In the genomic region with DNA sequence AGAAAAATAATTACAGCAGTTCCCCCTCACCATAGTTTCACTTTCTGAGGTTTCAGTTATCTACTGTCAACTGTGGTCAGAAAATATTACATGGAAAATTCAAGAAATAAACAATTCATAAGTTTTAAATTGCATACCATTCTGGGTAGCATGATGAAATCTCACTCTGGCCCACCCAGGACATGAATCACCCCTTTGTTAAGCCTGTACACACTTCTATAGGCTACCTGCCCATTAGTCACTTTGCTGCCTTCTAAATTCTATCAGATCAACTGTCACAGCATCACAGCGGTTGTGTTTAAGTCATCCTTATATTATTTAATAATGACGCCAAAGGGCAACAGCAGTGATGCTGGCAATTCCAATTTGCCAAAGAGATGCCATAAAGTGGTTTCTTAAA, we compare ENCODE assay signal across 13 cellular contexts.
DNase-seq lines count a peak whose midpoint lies in the region; ATAC-seq and TF ChIP-seq lines count a peak whose summit lies in the region.
"Had no signal": no experiment of that assay in that cellular context is flagged by ENCODE, and none has a peak within 500 bp of the region (broad histone marks: within the 10 kb centered on the region; RNA-seq: fewer than 3 reads in every experiment).

No MANE protein-coding gene starts in this region.

- H3K4me3 ChIP-seq in PC-9 (no peak overlapping the region), mammary epithelial cell (replicated peaks in 1 of 3; ENCODE audit: insufficient read depth in 1 of 3, low read depth in 2 of 3, low read length in 3 of 3) (no peak overlapping the region)

- intact Hi-C loops in PC-9 (cut with micrococcal nuclease; ENCODE audit: unreplicated experiment) = no loop called here
- intact Hi-C loops in mammary epithelial cell (cut with micrococcal nuclease) = no loop called here

- H4K20me1 ChIP-seq in PC-9 (ENCODE audit: insufficient read depth) (no peaks in the 10 kb centered on the region), mammary epithelial cell (ENCODE audit: insufficient read depth, low read length) (no peaks in the 10 kb centered on the region)

- H3K4me1 Mint-ChIP-seq in stimulated activated naive CD8-positive, alpha-beta T cell treated with anti-CD3 and anti-CD28 coated beads, Interleukin-15, amount 100 ng/mL, for 72 hours = peaks cover 53% of the 10 kb centered on the region
- peaks cover 6% of the 10 kb centered on the region for H3K4me1 Mint-ChIP-seq in stimulated activated memory B cell treated with anti-CD40 and anti-IgM and Interleukin-4, amounts not matched to agents 10 μg/mL and 1 μg/mL and 100 μg/mL, for 72 hours

- 50% methylated on average over 2 of the region's 2 CpGs for WGBS in mammary epithelial cell (ENCODE audit: low coverage, missing lambda C conversion rate)

- H3K27me3 ChIP-seq in PC-9 (ENCODE audit: insufficient read depth, low read depth) = no peaks in the 10 kb centered on the region
- H3K27me3 ChIP-seq in mammary epithelial cell (ENCODE audit: insufficient read depth, low read length) = no peaks in the 10 kb centered on the region

- H3K27ac Mint-ChIP-seq in stimulated activated naive CD8-positive, alpha-beta T cell treated with anti-CD3 and anti-CD28 coated beads, Interleukin-15, amount 100 ng/mL, for 72 hours = peak overlapping the region; percentile 91 to 95
- H3K27ac Mint-ChIP-seq in stimulated activated memory B cell treated with anti-CD40 and anti-IgM and Interleukin-4, amounts not matched to agents 10 μg/mL and 1 μg/mL and 100 μg/mL, for 72 hours = no peak overlapping the region
- H3K27ac Mint-ChIP-seq: CD4-positive, alpha-beta T cell; T-cell had no signal

- peaks cover 4% of the 10 kb centered on the region; the same call in 1 of the 2 replicates for H3K9me2 ChIP-seq in PC-9 (ENCODE audit: insufficient read depth)

- H3K9ac ChIP-seq in mammary epithelial cell (ENCODE audit: insufficient read depth, low read length) = no peak overlapping the region
- H3K9ac ChIP-seq: parathyroid adenoma had no signal

- H3K4me2 ChIP-seq in PC-9 (0 out of 2 replicates have a peak overlapping the region, but pooled peaks have one; percentile 17), mammary epithelial cell (ENCODE audit: insufficient read depth, low read depth, low read length) (peak overlapping the region; percentile 48)

- dilution Hi-C loops in mammary epithelial cell (cut with HindIII; ENCODE audit: low sequenced_read_pairs) = no loop called here

- TF ChIP-seq CTCF in PC-9 (conservative IDR thresholded peaks at IDR 0.05) (no peak), mammary epithelial cell (conservative IDR thresholded peaks at IDR 0.05 in 1 of 2, IDR thresholded peaks at IDR 0.05 in 1 of 2; ENCODE audit: extremely low read depth in 1 of 2, insufficient read depth in 1 of 2, low read depth in 1 of 2, low read length in 2 of 2) (no peak)

- H3K27ac ChIP-seq in PC-9 (peak overlapping the region; percentile 52), mammary epithelial cell (ENCODE audit: insufficient read depth, low read depth, low read length) (peak overlapping the region; percentile 61)
- H3K27ac ChIP-seq: parathyroid adenoma had no signal

- ATAC-seq in stimulated activated naive CD8-positive, alpha-beta T cell treated with anti-CD3 and anti-CD28 coated beads, Interleukin-15, amount 100 ng/mL, for 72 hours = peak; percentile 90
- ATAC-seq in stimulated activated memory B cell treated with anti-CD40 and anti-IgM and Interleukin-4, amounts not matched to agents 10 μg/mL and 1 μg/mL and 100 μg/mL, for 72 hours = no peak
- no peak for ATAC-seq in HG03439 (IDR thresholded peaks at IDR 0.05; ENCODE audit: unreplicated experiment)
- ATAC-seq: T-cell had no signal

- in situ Hi-C loops in mammary epithelial cell (cut with MboI; ENCODE audit: low sequenced_read_pairs in 2 of 2) = no loop called here

- H3K79me2 ChIP-seq in PC-9 (ENCODE audit: low read depth) (no peaks in the 10 kb centered on the region), mammary epithelial cell (ENCODE audit: insufficient read depth, low read length) (no peaks in the 10 kb centered on the region)
- H3K79me2 ChIP-seq: parathyroid adenoma had no signal

- H3K4me1 ChIP-seq in PC-9 (replicated peaks; ENCODE audit: insufficient read depth) (peaks cover 9% of the 10 kb centered on the region; the same call in 1 of the 2 replicates), mammary epithelial cell (ENCODE audit: insufficient read depth, low read length) (peaks cover 6% of the 10 kb centered on the region)
- H3K4me1 ChIP-seq: parathyroid adenoma had no signal

- no TSS peak for BruUV-seq in PC-9 (replicated peaks; lab: Mats Ljungman, UMichigan)
- no TSS peak for BruUV-seq in mammary epithelial cell (replicated peaks; lab: Mats Ljungman, UMichigan)

- peaks cover 5% of the 10 kb centered on the region; the same call in 1 of the 2 replicates for H3F3A ChIP-seq in PC-9 (ENCODE audit: insufficient read depth, low read depth)

- peaks cover 9% of the 10 kb centered on the region for H3K36me3 Mint-ChIP-seq in stimulated activated memory B cell treated with anti-CD40 and anti-IgM and Interleukin-4, amounts not matched to agents 10 μg/mL and 1 μg/mL and 100 μg/mL, for 72 hours

- H3K4me3 Mint-ChIP-seq in stimulated activated naive CD8-positive, alpha-beta T cell treated with anti-CD3 and anti-CD28 coated beads, Interleukin-15, amount 100 ng/mL, for 72 hours = peak overlapping the region; percentile 63 to 64
- no peak overlapping the region for H3K4me3 Mint-ChIP-seq in stimulated activated memory B cell treated with anti-CD40 and anti-IgM and Interleukin-4, amounts not matched to agents 10 μg/mL and 1 μg/mL and 100 μg/mL, for 72 hours
- H3K4me3 Mint-ChIP-seq: CD4-positive, alpha-beta T cell; T-cell had no signal

- H3K36me3 ChIP-seq in PC-9 (ENCODE audit: low read depth) (no peaks in the 10 kb centered on the region), mammary epithelial cell (ENCODE audit: insufficient read depth, low read length) (no peaks in the 10 kb centered on the region)

- CTCF ChIA-PET in PC-9 (lab: Charles Lee) (no interaction called here), mammary epithelial cell (lab: Charles Lee; ENCODE audit: low non-redundant PET) (no interaction called here)

- no peaks in the 10 kb centered on the region for H3K9me3 Mint-ChIP-seq in stimulated activated naive CD8-positive, alpha-beta T cell treated with anti-CD3 and anti-CD28 coated beads, Interleukin-15, amount 100 ng/mL, for 72 hours
- H3K9me3 Mint-ChIP-seq in stimulated activated memory B cell treated with anti-CD40 and anti-IgM and Interleukin-4, amounts not matched to agents 10 μg/mL and 1 μg/mL and 100 μg/mL, for 72 hours = no peaks in the 10 kb centered on the region

- DNase-seq in stimulated activated CD4-positive, alpha-beta T cell treated with anti-CD3 and anti-CD28 coated beads, Interleukin-4, amount 100 ng/mL, for 24 hours = peak; percentile 33
- DNase-seq in stimulated activated CD4-positive, alpha-beta T cell treated with anti-CD3 and anti-CD28 coated beads, Interleukin-15, amount 100 ng/mL, for 24 hours = no peak
- DNase-seq in PC-9 (peak in 1 of 2 experiments; percentile 36), mammary epithelial cell (peak; percentile 71), NCI-H345 (lab: John Stamatoyannopoulos, UW) (no peak)
- DNase-seq in stimulated activated naive CD8-positive, alpha-beta T cell treated with anti-CD3 and anti-CD28 coated beads, Interleukin-15, amount 100 ng/mL, for 72 hours = peak in 1 of 2 donors; percentile 64
- DNase-seq: CD4-positive, alpha-beta T cell; NCI-H1436; stimulated activated CD4-positive, alpha-beta T cell treated with anti-CD3 and anti-CD28 coated beads, Interleukin-4, amount 100 ng/mL, for 1 hour; T-cell had no signal

- no peaks in the 10 kb centered on the region for H3K27me3 Mint-ChIP-seq in stimulated activated naive CD8-positive, alpha-beta T cell treated with anti-CD3 and anti-CD28 coated beads, Interleukin-15, amount 100 ng/mL, for 72 hours
- H3K27me3 Mint-ChIP-seq in stimulated activated memory B cell treated with anti-CD40 and anti-IgM and Interleukin-4, amounts not matched to agents 10 μg/mL and 1 μg/mL and 100 μg/mL, for 72 hours = no peaks in the 10 kb centered on the region
- H3K27me3 Mint-ChIP-seq: CD4-positive, alpha-beta T cell; T-cell had no signal

- no peaks in the 10 kb centered on the region for H3K9me3 ChIP-seq in PC-9 (ENCODE audit: insufficient read depth, low read depth)
- H3K9me3 ChIP-seq in mammary epithelial cell (replicated peaks; ENCODE audit: insufficient read depth, low read length) = no peaks in the 10 kb centered on the region

- POLR2A ChIA-PET in PC-9 (lab: Charles Lee; ENCODE audit: unreplicated experiment) = no interaction called here

- H2AFZ ChIP-seq in PC-9 (no peak overlapping the region; the same call in 1 of the 2 replicates), mammary epithelial cell (ENCODE audit: low read depth, low read length) (no peak overlapping the region)
- H2AFZ ChIP-seq: parathyroid adenoma had no signal

Comparison
In these comparisons a context has a peak if more than half of its experiments do, and no peak if none do; other contexts are left out.
1. DNase-seq: peak in stimulated activated CD4-positive, alpha-beta T cell treated with anti-CD3 and anti-CD28 coated beads, Interleukin-4, amount 100 ng/mL, for 24 hours (single experiment) and mammary epithelial cell (single experiment); none in stimulated activated CD4-positive, alpha-beta T cell treated with anti-CD3 and anti-CD28 coated beads, Interleukin-15, amount 100 ng/mL, for 24 hours (single experiment) and NCI-H345 (single experiment).